ENCODE assay signal across 17 cellular contexts in genomic region chr5:125295405-125295872, GRCh38.
A peak's percentile ranks its signal among the peaks of the same experiment; 100 is the strongest.
DNase-seq lines count a peak whose midpoint lies in the region; ATAC-seq and TF ChIP-seq lines count a peak whose summit lies in the region.
"Had no signal": no experiment of that assay in that cellular context is flagged by ENCODE, and none has a peak within 500 bp of the region (broad histone marks: within the 10 kb centered on the region; RNA-seq: fewer than 3 reads in every experiment).

No MANE protein-coding gene starts in this region.

- H3K4me3 ChIP-seq in GM06990 (replicated peaks; ENCODE audit: low read depth, low read length): no peak overlapping the region
- H3K4me3 ChIP-seq: hepatocyte, lung, testis had no signal

- ATAC-seq in HG03432 (IDR thresholded peaks at IDR 0.05; ENCODE audit: unreplicated experiment) (peak; percentile 57), GM21515 (IDR thresholded peaks at IDR 0.05; ENCODE audit: unreplicated experiment) (no peak), GM18909 (IDR thresholded peaks at IDR 0.05; ENCODE audit: poor library complexity, unreplicated experiment) (no peak), HG03571 (IDR thresholded peaks at IDR 0.05; ENCODE audit: unreplicated experiment) (no peak)
- ATAC-seq: activated CD4-positive, CD25-positive, alpha-beta regulatory T cell treated with anti-CD3 and anti-CD28 coated beads, Interleukin-2, amount 50 U/mL, for 24 hours had no signal

- no peak for TF ChIP-seq CTCF in GM06990 (IDR thresholded peaks at IDR 0.05; ENCODE audit: insufficient read depth, low read length, poor library complexity, severe bottlenecking)

- DNase-seq in GM06990 (ENCODE audit: extremely low read depth, insufficient read length) (peak; percentile 1), amniotic epithelial cell (ENCODE audit: low read depth) (peak; percentile 25), foreskin melanocyte (peak; percentile 37)
- DNase-seq in effector CD4-positive, alpha-beta T cell: no peak
- DNase-seq: activated T-cell treated with anti-CD3 and anti-CD28 coated beads, Interleukin-2, amount 50 U/mL, for 48 hours; anterior cingulate cortex; GDM1; NCI-H1105 treated with DMSO at 0.1 percent for 48 hours; NCI-H82; testis had no signal

- H3K27me3 ChIP-seq in GM06990 (replicated peaks; ENCODE audit: control insufficient read depth, insufficient read depth, low read length): no peaks in the 10 kb centered on the region
- H3K27me3 ChIP-seq: hepatocyte, testis had no signal

- H3K36me3 ChIP-seq in GM06990 (ENCODE audit: control insufficient read depth, insufficient read depth, low read length): no peaks in the 10 kb centered on the region
